9 cellular contexts compared by ENCODE assay signal in genomic region chr14:106875503-106875902, GRCh38.
A peak's percentile ranks its signal among the peaks of the same experiment; 100 is the strongest.
DNase-seq lines count a peak whose midpoint lies in the region; ATAC-seq, FAIRE-seq and TF ChIP-seq lines count a peak whose summit lies in the region.
"Had no signal": no experiment of that assay in that cellular context is flagged by ENCODE, and none has a peak within 500 bp of the region (broad histone marks: within the 10 kb centered on the region; RNA-seq: fewer than 3 reads in every experiment).

No MANE protein-coding gene starts in this region.

- peak overlapping the region; percentile 34 for H3K27ac ChIP-seq in HL-60 (replicated peaks)
- H3K27ac ChIP-seq in small intestine (ENCODE audit: low read depth in 1 of 2, low read length in 1 of 2), result no peak overlapping the region
- H3K27ac ChIP-seq in coronary artery, result no peak overlapping the region

- DNase-seq in NCI-H345 (lab: John Stamatoyannopoulos, UW), result peak; percentile 50
- DNase-seq in NCI-H345 treated with DMSO at 0.1 percent for 48 hours (lab: John Stamatoyannopoulos, UW; ENCODE audit: unreplicated experiment), result no peak
- DNase-seq in HL-60 (ENCODE audit: low read depth in 1 of 2, low spot score in 1 of 2), result peak in 1 of 2 experiments; percentile 91
- DNase-seq in activated CD4-positive, alpha-beta T cell treated with anti-CD3 and anti-CD28 coated beads, Interleukin-2, amount 50 U/mL, for 48 hours, result peak; percentile 41 to 53
- DNase-seq in small intestine, result peak; percentile 29
- DNase-seq in glomerular visceral epithelial cell (ENCODE audit: extremely low spot score), result no peak
- no peak for DNase-seq in coronary artery (ENCODE audit: low spot score)
- DNase-seq: T-helper 1 cell had no signal

- H3K27me3 ChIP-seq in HL-60 (ENCODE audit: insufficient read depth, poor library complexity, severe bottlenecking), result no peaks in the 10 kb centered on the region
- no peaks in the 10 kb centered on the region for H3K27me3 ChIP-seq in small intestine (ENCODE audit: control insufficient read depth in 2 of 2, insufficient read depth in 2 of 2, low read length in 2 of 2)

- H3K9me3 ChIP-seq in small intestine (ENCODE audit: control insufficient read depth, low read depth), result no peaks in the 10 kb centered on the region

- TF ChIP-seq CTCF in HL-60 (IDR thresholded peaks at IDR 0.05; ENCODE audit: insufficient read depth, low read length) (peak; percentile 39), coronary artery (IDR thresholded peaks at IDR 0.05) (no peak)

- no peaks in the 10 kb centered on the region for H3K4me1 ChIP-seq in small intestine (ENCODE audit: control insufficient read depth in 2 of 2, insufficient read depth in 1 of 2, low read depth in 1 of 2, low read length in 1 of 2)

- H3K36me3 ChIP-seq in small intestine (ENCODE audit: control insufficient read depth in 2 of 2, insufficient read depth in 2 of 2, low read length in 2 of 2), result no peaks in the 10 kb centered on the region

- no peak for ATAC-seq in HG02571 (IDR thresholded peaks at IDR 0.05; ENCODE audit: unreplicated experiment)

- FAIRE-seq in small intestine (lab: Jason Lieb, UNC), result no peak

- WGBS in small intestine, 3 donors, result 16 to 46% (median 17%) methylated on average over 4 of the region's 4 CpGs

- H3K4me3 ChIP-seq in HL-60 (replicated peaks; ENCODE audit: insufficient read depth, low read length) (no peak overlapping the region), small intestine (ENCODE audit: low read depth in 1 of 2, low read length in 2 of 2) (no peak overlapping the region), coronary artery (no peak overlapping the region)

Comparison
In these comparisons a context has a peak if more than half of its experiments do, and no peak if none do; other contexts are left out.
1. DNase-seq: peak in NCI-H345 (single experiment), activated CD4-positive, alpha-beta T cell treated with anti-CD3 and anti-CD28 coated beads, Interleukin-2, amount 50 U/mL, for 48 hours (2 of 2) and small intestine (single experiment); none in NCI-H345 treated with DMSO at 0.1 percent for 48 hours (single experiment), glomerular visceral epithelial cell (single experiment) and coronary artery (single experiment).